In the genomic region with DNA sequence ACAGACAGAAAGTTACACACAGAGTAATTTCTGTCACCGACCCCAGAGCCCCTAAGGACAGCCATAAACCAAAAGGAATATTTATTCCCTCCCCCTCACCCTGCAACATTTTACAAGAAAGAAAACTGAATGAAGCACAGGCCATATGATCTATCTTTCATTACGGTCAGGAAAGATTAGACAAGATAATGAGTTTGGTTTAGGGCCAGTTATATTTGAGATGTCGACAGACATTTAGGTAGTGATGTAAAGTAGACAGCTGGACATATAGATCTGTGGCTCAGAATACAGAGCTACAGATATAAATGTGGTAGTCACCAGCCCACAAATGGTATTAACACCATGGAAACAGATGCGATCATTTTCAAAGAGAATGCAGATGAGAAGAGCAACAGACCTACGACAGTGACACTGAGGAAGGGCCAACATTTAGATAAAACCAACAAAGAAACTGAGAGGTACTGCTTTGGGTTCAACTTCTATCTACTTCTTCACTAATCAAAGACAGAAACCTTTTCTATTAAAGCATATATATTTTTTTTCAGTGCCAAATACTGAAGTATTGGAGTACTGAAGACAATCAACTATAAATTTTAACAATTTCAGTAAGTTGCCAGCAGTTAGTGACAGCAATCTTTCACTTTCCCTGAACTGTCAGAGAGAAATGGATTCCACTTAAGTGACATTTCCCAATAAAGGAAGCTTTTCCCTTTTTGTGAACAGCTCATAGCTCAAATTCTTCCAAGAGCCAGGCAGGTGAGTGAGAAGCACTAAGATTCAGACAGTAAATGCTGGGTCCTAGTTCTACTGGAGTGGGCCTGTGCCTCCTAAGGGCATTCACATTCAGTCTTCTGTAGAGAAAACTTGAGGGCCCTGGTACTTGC, we compare ENCODE assay signal across 18 cellular contexts.
DNase-seq lines count a peak whose midpoint lies in the region; ATAC-seq, FAIRE-seq and TF ChIP-seq lines count a peak whose summit lies in the region.
"Had no signal": no experiment of that assay in that cellular context is flagged by ENCODE, and none has a peak within 500 bp of the region (broad histone marks: within the 10 kb centered on the region; RNA-seq: fewer than 3 reads in every experiment).

No MANE protein-coding gene starts in this region.

- H3K27ac ChIP-seq in HepG2 (ENCODE audit: extremely low read length, insufficient read depth, low read length) = peak overlapping the region; percentile 17
- no peak overlapping the region for H3K27ac ChIP-seq in right lobe of liver
- H3K27ac ChIP-seq: brain microvascular endothelial cell had no signal

- no peak for TF ChIP-seq EP300 in HepG2 (IDR thresholded peaks at IDR 0.05; ENCODE audit: low read depth in 2 of 2, low read length in 2 of 2)
- TF ChIP-seq EP300 in HepG2 (CRISPR knock-in tag; IDR thresholded peaks at IDR 0.05; ENCODE audit: borderline replicate concordance) = no peak

- H3K36me3 ChIP-seq in HepG2 (replicated peaks in 1 of 2; ENCODE audit: control insufficient read depth in 1 of 2, insufficient read depth in 2 of 2, low read length in 2 of 2) = no peaks in the 10 kb centered on the region
- no peaks in the 10 kb centered on the region for H3K36me3 ChIP-seq in right lobe of liver
- H3K36me3 ChIP-seq: brain microvascular endothelial cell, upper lobe of right lung had no signal

- BruUV-seq in HepG2 (replicated peaks; lab: Mats Ljungman, UMichigan) = no TSS peak

- FAIRE-seq in HepG2 (lab: Jason Lieb, UNC) = no peak
- FAIRE-seq: frontal cortex, H1 had no signal

- peak overlapping the region; percentile 45 for H3K27ac Mint-ChIP-seq in glutamatergic neuron (ENCODE audit: unreplicated experiment)
- H3K27ac Mint-ChIP-seq in activated CD4-positive, alpha-beta memory T cell treated with anti-CD3 and anti-CD28 coated beads for 36 hours = no peak overlapping the region
- H3K27ac Mint-ChIP-seq: activated naive CD8-positive, alpha-beta T cell treated with anti-CD3 and anti-CD28 coated beads, Interleukin-2, amount 10 ng/mL, durations not matched to agents 7 days and 5 days; dendritic cell treated with granulocyte-macrophage colony-stimulating factor and Interleukin-4, amounts not matched to agents 40 ng/mL and 50 ng/mL, for 4 days; stimulated activated naive CD8-positive, alpha-beta T cell treated with anti-CD3 and anti-CD28 coated beads, Interleukin-15, amount 100 ng/mL, for 72 hours had no signal

- H3K4me3 ChIP-seq in HepG2 (replicated peaks in 1 of 3; ENCODE audit: insufficient read depth in 1 of 3, low read depth in 2 of 3, low read length in 3 of 3) = peak overlapping the region in 1 of 3 experiments; percentile 47; a peak in 1 of 6 replicates
- H3K4me3 ChIP-seq in right lobe of liver = no peak overlapping the region
- H3K4me3 ChIP-seq: upper lobe of right lung had no signal

- CTCF ChIA-PET in HepG2 (lab: Yijun Ruan, JAX; ENCODE audit: low intra/inter-chr PET ratio, low total read pairs) = no interaction called here
- CTCF ChIA-PET in activated CD4-positive, alpha-beta memory T cell treated with anti-CD3 and anti-CD28 coated beads for 36 hours (lab: Charles Lee) = no interaction called here

- DNase-seq in HepG2 (ENCODE audit: low spot score) (no peak), right lobe of liver (no peak), NCI-H82 (lab: John Stamatoyannopoulos, UW) (peak; percentile 87), glutamatergic neuron (no peak), kidney glomerular epithelial cell (lab: John Stamatoyannopoulos, UW) (no peak)
- no peak for DNase-seq in activated CD4-positive, alpha-beta memory T cell treated with anti-CD3 and anti-CD28 coated beads for 36 hours
- DNase-seq: activated naive CD8-positive, alpha-beta T cell treated with anti-CD3 and anti-CD28 coated beads, Interleukin-2, amount 10 ng/mL, durations not matched to agents 7 days and 5 days; brain microvascular endothelial cell; CD8-positive, alpha-beta memory T cell; left colon; stimulated activated CD4-positive, alpha-beta T cell treated with anti-CD3 and anti-CD28 coated beads, Interleukin-2, amount 100 ng/mL, for 24 hours; stimulated activated naive CD8-positive, alpha-beta T cell treated with anti-CD3 and anti-CD28 coated beads, Interleukin-15, amount 100 ng/mL, for 72 hours; upper lobe of right lung had no signal

- H3K4me1 Mint-ChIP-seq in glutamatergic neuron (ENCODE audit: low read depth, unreplicated experiment) = peaks cover 12% of the 10 kb centered on the region
- H3K4me1 Mint-ChIP-seq in activated CD4-positive, alpha-beta memory T cell treated with anti-CD3 and anti-CD28 coated beads for 36 hours (ENCODE audit: low read depth) = peaks cover 10% of the 10 kb centered on the region

- H3K27me3 Mint-ChIP-seq in glutamatergic neuron (ENCODE audit: unreplicated experiment) = peaks cover 1% of the 10 kb centered on the region
- H3K27me3 Mint-ChIP-seq in activated CD4-positive, alpha-beta memory T cell treated with anti-CD3 and anti-CD28 coated beads for 36 hours = no peaks in the 10 kb centered on the region
- H3K27me3 Mint-ChIP-seq: activated naive CD8-positive, alpha-beta T cell treated with anti-CD3 and anti-CD28 coated beads, Interleukin-2, amount 10 ng/mL, durations not matched to agents 7 days and 5 days; CD8-positive, alpha-beta memory T cell; dendritic cell treated with granulocyte-macrophage colony-stimulating factor and Interleukin-4, amounts not matched to agents 40 ng/mL and 50 ng/mL, for 4 days; stimulated activated naive CD8-positive, alpha-beta T cell treated with anti-CD3 and anti-CD28 coated beads, Interleukin-15, amount 100 ng/mL, for 72 hours had no signal

- no peaks in the 10 kb centered on the region for H3K36me3 Mint-ChIP-seq in glutamatergic neuron (ENCODE audit: unreplicated experiment)
- no peaks in the 10 kb centered on the region for H3K36me3 Mint-ChIP-seq in activated CD4-positive, alpha-beta memory T cell treated with anti-CD3 and anti-CD28 coated beads for 36 hours

- H3K27me3 ChIP-seq in HepG2 (ENCODE audit: control insufficient read depth in 1 of 2, insufficient read depth in 2 of 2, low read length in 2 of 2) (no peaks in the 10 kb centered on the region), right lobe of liver (no peaks in the 10 kb centered on the region)
- H3K27me3 ChIP-seq: brain microvascular endothelial cell, upper lobe of right lung had no signal

- H3K79me2 ChIP-seq in HepG2 (ENCODE audit: insufficient read depth, low read length) = peaks cover 10% of the 10 kb centered on the region

- intact Hi-C loops in HepG2 (cut with micrococcal nuclease; ENCODE audit: unreplicated experiment) (no loop called here), right lobe of liver (cut with DNase I) (no loop called here)
- intact Hi-C loops in activated CD4-positive, alpha-beta memory T cell treated with anti-CD3 and anti-CD28 coated beads for 36 hours (cut with micrococcal nuclease) = no loop called here

- H3K4me1 ChIP-seq in HepG2 (ENCODE audit: insufficient read depth, low read length) (peaks cover 33% of the 10 kb centered on the region), right lobe of liver (peaks cover 0 to 14% (median under 1%) of the 10 kb centered on the region in 4 donors)

- POLR2A ChIA-PET in HepG2 (lab: Yijun Ruan, JAX) = no interaction called here
- POLR2A ChIA-PET in activated CD4-positive, alpha-beta memory T cell treated with anti-CD3 and anti-CD28 coated beads for 36 hours (lab: Charles Lee) = no interaction called here

- peaks cover under 1% of the 10 kb centered on the region; the same call in 1 of the 2 replicates for H4K20me1 ChIP-seq in HepG2 (ENCODE audit: insufficient read depth, low read length)

- H3K9me3 ChIP-seq in HepG2 (ENCODE audit: low read length) (no peaks in the 10 kb centered on the region), right lobe of liver (no peaks in the 10 kb centered on the region)
- H3K9me3 ChIP-seq: upper lobe of right lung had no signal

- no peak overlapping the region for H2AFZ ChIP-seq in HepG2 (ENCODE audit: low read length)

- no peak overlapping the region for H3K4me3 Mint-ChIP-seq in glutamatergic neuron (ENCODE audit: unreplicated experiment)
- no peak overlapping the region for H3K4me3 Mint-ChIP-seq in activated CD4-positive, alpha-beta memory T cell treated with anti-CD3 and anti-CD28 coated beads for 36 hours
- H3K4me3 Mint-ChIP-seq: activated naive CD8-positive, alpha-beta T cell treated with anti-CD3 and anti-CD28 coated beads, Interleukin-2, amount 10 ng/mL, durations not matched to agents 7 days and 5 days; CD8-positive, alpha-beta memory T cell; dendritic cell treated with granulocyte-macrophage colony-stimulating factor and Interleukin-4, amounts not matched to agents 40 ng/mL and 50 ng/mL, for 4 days; stimulated activated naive CD8-positive, alpha-beta T cell treated with anti-CD3 and anti-CD28 coated beads, Interleukin-15, amount 100 ng/mL, for 72 hours had no signal

- in situ Hi-C loops in HepG2 (cut with HindIII; ENCODE audit: extremely low pct_ligation_motif_present, low pct_unique_long_range_greater_than_20kb) = no loop called here

- no peaks in the 10 kb centered on the region for H3K9me3 Mint-ChIP-seq in glutamatergic neuron (ENCODE audit: unreplicated experiment)
- no peaks in the 10 kb centered on the region for H3K9me3 Mint-ChIP-seq in activated CD4-positive, alpha-beta memory T cell treated with anti-CD3 and anti-CD28 coated beads for 36 hours
- H3K9me3 Mint-ChIP-seq: activated naive CD8-positive, alpha-beta T cell treated with anti-CD3 and anti-CD28 coated beads, Interleukin-2, amount 10 ng/mL, durations not matched to agents 7 days and 5 days; CD8-positive, alpha-beta memory T cell; dendritic cell treated with granulocyte-macrophage colony-stimulating factor and Interleukin-4, amounts not matched to agents 40 ng/mL and 50 ng/mL, for 4 days; stimulated activated naive CD8-positive, alpha-beta T cell treated with anti-CD3 and anti-CD28 coated beads, Interleukin-15, amount 100 ng/mL, for 72 hours had no signal

- peak overlapping the region; percentile 63 for H3K4me2 ChIP-seq in HepG2 (ENCODE audit: low read depth, low read length)

- no peak for TF ChIP-seq CTCF in HepG2 (CRISPR knock-in tag; IDR thresholded peaks at IDR 0.05)
- TF ChIP-seq CTCF in right lobe of liver (IDR thresholded peaks at IDR 0.05) = no peak
- TF ChIP-seq CTCF in glutamatergic neuron (IDR thresholded peaks at IDR 0.05; ENCODE audit: partially characterized antibody, unreplicated experiment) = no peak

- no peak for TF ChIP-seq RAD21 in HepG2 (CRISPR knock-in tag; IDR thresholded peaks at IDR 0.05)

- 66% methylated on average over 5 of the region's 5 CpGs for WGBS in HepG2 (ENCODE audit: low lambda C conversion rate)
- WGBS in right lobe of liver (ENCODE audit: insufficient coverage, low coverage, low lambda C conversion rate, missing lambda C conversion rate) = 88% methylated on average over 5 of the region's 5 CpGs

- TF ChIP-seq POLR2A in HepG2 (IDR thresholded peaks at IDR 0.05; ENCODE audit: insufficient read depth in 1 of 2, low read depth in 2 of 2, low read length in 2 of 2) (no peak), right lobe of liver (IDR thresholded peaks at IDR 0.05) (no peak)

- H3K9ac ChIP-seq in HepG2 (ENCODE audit: insufficient read depth, low read depth, low read length) = peak overlapping the region; percentile 14; the same call in 1 of the 2 replicates

- peak; percentile 38 for ATAC-seq in HepG2
- no peak for ATAC-seq in right lobe of liver
- no peak for ATAC-seq in HG03108 (IDR thresholded peaks at IDR 0.05; ENCODE audit: unreplicated experiment)
- ATAC-seq in HG03571 (IDR thresholded peaks at IDR 0.05; ENCODE audit: unreplicated experiment) = no peak
- ATAC-seq: left colon; stimulated activated naive CD8-positive, alpha-beta T cell treated with anti-CD3 and anti-CD28 coated beads, Interleukin-15, amount 100 ng/mL, for 72 hours; upper lobe of right lung had no signal
